6 cellular contexts compared by ENCODE assay signal in genomic region chr20:868279-868678, GRCh38. TPM values are rescaled to one million over a fixed set of nuclear protein-coding genes. Genes with fewer than 3 reads are reported as not detected.
"Had no signal": no experiment of that assay in that cellular context is flagged by ENCODE, and none has a peak within 500 bp of the region (broad histone marks: within the 10 kb centered on the region; RNA-seq: fewer than 3 reads in every experiment).

No MANE protein-coding gene starts in this region.

- H3K27ac ChIP-seq: HL-60 had no signal

- H2AFZ ChIP-seq: GM23338 had no signal

- ATAC-seq: GM23338 had no signal

- H3K4me2 ChIP-seq: GM23338 had no signal

- H3K4me3 ChIP-seq: GM23338 had no signal

- DNase-seq: H9, HCEC 1CT, KG1 had no signal

RNA-seq across cellular contexts. Expression of gene ANGPT4, which starts 47.9 kb away (rescaled TPM):
- polyA plus RNA-seq: GM23338, IgD-negative memory B cell had no signal
